In the genomic region with DNA sequence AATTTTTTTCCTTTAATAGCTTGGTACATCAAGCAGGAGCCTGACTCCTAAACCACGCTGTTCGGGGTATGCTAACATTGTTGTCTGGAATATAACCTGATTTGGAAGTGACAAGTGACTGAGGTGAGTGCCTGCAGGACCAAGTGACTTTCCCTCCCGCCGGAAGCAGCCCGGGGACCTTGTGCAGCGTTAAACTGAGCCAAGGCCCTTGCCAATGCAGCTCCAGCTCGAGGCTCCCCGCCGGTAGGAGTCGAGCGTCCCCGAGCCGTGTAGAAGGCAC, we compare ENCODE assay signal across 8 cellular contexts. TPM values are rescaled to one million over a fixed set of nuclear protein-coding genes. Genes with fewer than 3 reads are reported as not detected.
DNase-seq lines count a peak whose midpoint lies in the region; ATAC-seq, FAIRE-seq and TF ChIP-seq lines count a peak whose summit lies in the region.

No MANE protein-coding gene starts in this region.

- DNase-seq in AG20443 (ENCODE audit: low spot score), result peak; percentile 32
- DNase-seq in HFF-Myc (ENCODE audit: extremely low read depth, low read depth), result no peak
- peak; percentile 43 for DNase-seq in cerebellum (ENCODE audit: low spot score)
- DNase-seq in mucosa of descending colon, result peak in 1 of 3 donors; percentile 36
- no peak for DNase-seq in NCI-H1048 (lab: John Stamatoyannopoulos, UW)
- DNase-seq in HCEC 1CT, result no peak
- no peak for DNase-seq in activated CD4-positive, alpha-beta T cell treated with anti-CD3 and anti-CD28 coated beads, Interleukin-2, amount 50 U/mL, for 48 hours
- no peak for DNase-seq in frontal cortex (ENCODE audit: low spot score in 2 of 2)

- intact Hi-C loops in mucosa of descending colon (cut with DNase I, micrococcal nuclease), result no loop called here

- no peaks in the 10 kb centered on the region for H3K9me3 ChIP-seq in mucosa of descending colon

- H3K36me3 ChIP-seq in mucosa of descending colon (ENCODE audit: low read depth), result no peaks in the 10 kb centered on the region

- ATAC-seq in mucosa of descending colon, result peak; percentile 28

- peak overlapping the region; percentile 48 for H3K4me3 ChIP-seq in HFF-Myc (replicated peaks; ENCODE audit: low read depth, low read length)
- no peak overlapping the region for H3K4me3 ChIP-seq in mucosa of descending colon

- H3K4me1 ChIP-seq in mucosa of descending colon (ENCODE audit: low read depth), result peaks cover 6% of the 10 kb centered on the region

- no peak for FAIRE-seq in frontal cortex (lab: Jason Lieb, UNC)

- no peak for TF ChIP-seq CTCF in HFF-Myc (IDR thresholded peaks at IDR 0.05; ENCODE audit: low read depth, low read length, missing control alignments)
- TF ChIP-seq CTCF in mucosa of descending colon (IDR thresholded peaks at IDR 0.05), result no peak

RNA-seq across cellular contexts. Expression of a gene that starts 0.7 kb away (rescaled TPM):
- total RNA-seq in cerebellum, result 11.3 TPM
- total RNA-seq in mucosa of descending colon, result 10 to 100 TPM; 22.7 to 47.2 (median 34.7) TPM
- total RNA-seq in frontal cortex, result 19.6 TPM

RNA-seq across cellular contexts. Expression of a gene that starts 37.9 kb away (rescaled TPM):
- total RNA-seq in cerebellum, result 7.0 TPM
- total RNA-seq in mucosa of descending colon, result 10 to 100 TPM; 26.7 to 41.8 (median 35.6) TPM
- total RNA-seq in frontal cortex, result 7.3 TPM

Comparison
In these comparisons a context has a peak if more than half of its experiments do, and no peak if none do; other contexts are left out.
1. DNase-seq: peak in AG20443 (single experiment) and cerebellum (single experiment); none in HFF-Myc (single experiment), NCI-H1048 (single experiment), HCEC 1CT (single experiment), activated CD4-positive, alpha-beta T cell treated with anti-CD3 and anti-CD28 coated beads, Interleukin-2, amount 50 U/mL, for 48 hours (0 of 2) and frontal cortex (0 of 2).